Comparison of ENCODE assay signal across 4 cellular contexts in the genomic region with DNA sequence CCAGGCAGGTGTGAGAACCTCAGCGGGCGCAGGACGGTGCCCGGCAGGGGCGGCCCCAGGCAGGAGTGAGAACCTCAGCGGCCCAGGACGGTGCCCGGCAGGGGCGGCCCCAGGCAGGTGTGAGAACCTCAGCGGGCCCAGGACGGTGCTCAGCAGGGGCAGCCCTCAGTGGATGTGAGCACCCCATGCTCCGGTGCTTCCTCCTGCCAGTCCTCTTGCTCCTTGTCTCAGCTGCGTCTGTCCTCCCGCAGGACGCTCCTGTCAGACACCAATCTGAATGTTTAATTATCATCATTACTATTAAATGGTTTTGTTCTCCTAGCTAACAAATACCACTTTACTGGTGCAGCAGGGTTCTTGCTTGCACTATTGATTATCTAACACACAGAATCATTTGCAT. TPM values are rescaled to one million over a fixed set of nuclear protein-coding genes. Genes with fewer than 3 reads are reported as not detected.
"Had no signal": no experiment of that assay in that cellular context is flagged by ENCODE, and none has a peak within 500 bp of the region (broad histone marks: within the 10 kb centered on the region; RNA-seq: fewer than 3 reads in every experiment).

No MANE protein-coding gene starts in this region.

RNA-seq across cellular contexts. Expression of a gene that starts 39.3 kb away (rescaled TPM):
- total RNA-seq: H4, HT-29, IMR-90, K562 had no signal
- polyA plus RNA-seq: IMR-90, K562 had no signal
